In the genomic region with DNA sequence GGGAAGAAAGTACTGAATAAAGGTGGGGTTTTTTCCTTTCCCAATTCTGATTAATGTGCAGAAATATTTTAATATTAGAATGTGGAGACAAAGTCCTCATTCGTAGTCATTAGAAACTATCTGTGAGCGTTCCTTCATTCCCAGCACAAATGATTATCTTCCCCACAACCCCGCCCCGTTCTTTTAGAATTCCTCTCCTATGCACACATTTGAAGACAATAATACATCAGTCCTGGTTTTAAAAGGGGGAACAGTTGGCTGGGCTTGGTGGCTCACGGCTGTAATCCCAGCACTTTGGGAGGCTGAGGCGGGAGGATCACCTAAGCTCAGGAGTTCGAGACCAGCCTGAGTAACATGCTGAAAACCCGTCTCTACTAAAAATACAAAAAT, we compare ENCODE assay signal across 9 cellular contexts. TPM values are rescaled to one million over a fixed set of nuclear protein-coding genes. Genes with fewer than 3 reads are reported as not detected.
DNase-seq lines count a peak whose midpoint lies in the region; ATAC-seq, FAIRE-seq and TF ChIP-seq lines count a peak whose summit lies in the region.
"Had no signal": no experiment of that assay in that cellular context is flagged by ENCODE, and none has a peak within 500 bp of the region (broad histone marks: within the 10 kb centered on the region; RNA-seq: fewer than 3 reads in every experiment).

No MANE protein-coding gene starts in this region.

- H3K4me1 ChIP-seq in keratinocyte (ENCODE audit: control insufficient read depth, extremely low read depth, insufficient read depth, low read length) (peaks cover 16% of the 10 kb centered on the region), thoracic aorta (ENCODE audit: control insufficient read depth in 1 of 2, low read depth in 2 of 2) (peaks cover 17 to 33% of the 10 kb centered on the region in 2 donors)

- peaks cover 2% of the 10 kb centered on the region for H3K27me3 Mint-ChIP-seq in activated CD4-positive, alpha-beta T cell treated with anti-CD3 and anti-CD28 coated beads, Interleukin-2, amount 10 ng/mL, durations not matched to agents 24 days and 14 days
- peaks cover 2% of the 10 kb centered on the region for H3K27me3 Mint-ChIP-seq in activated T-helper 1 cell treated with anti-CD3 and anti-CD28 coated beads, Interleukin-12 subunit alpha, Interleukin-12 subunit beta, Interleukin-2, Interleukin-4 antibody, amounts not matched to agents 30 ng/mL and 10 ng/mL and 1 ng/mL, durations not matched to agents 14 hours and 24 hours and 36 hours (ENCODE audit: insufficient read depth)

- peak overlapping the region; percentile 91 for H3K4me3 Mint-ChIP-seq in activated CD4-positive, alpha-beta T cell treated with anti-CD3 and anti-CD28 coated beads, Interleukin-2, amount 10 ng/mL, durations not matched to agents 24 days and 14 days
- H3K4me3 Mint-ChIP-seq in activated T-helper 1 cell treated with anti-CD3 and anti-CD28 coated beads, Interleukin-12 subunit alpha, Interleukin-12 subunit beta, Interleukin-2, Interleukin-4 antibody, amounts not matched to agents 30 ng/mL and 10 ng/mL and 1 ng/mL, durations not matched to agents 14 hours and 24 hours and 36 hours = peak overlapping the region; percentile 95

- peaks cover 21% of the 10 kb centered on the region for H3K4me1 Mint-ChIP-seq in activated CD4-positive, alpha-beta T cell treated with anti-CD3 and anti-CD28 coated beads, Interleukin-2, amount 10 ng/mL, durations not matched to agents 24 days and 14 days
- peaks cover 20% of the 10 kb centered on the region for H3K4me1 Mint-ChIP-seq in activated T-helper 1 cell treated with anti-CD3 and anti-CD28 coated beads, Interleukin-12 subunit alpha, Interleukin-12 subunit beta, Interleukin-2, Interleukin-4 antibody, amounts not matched to agents 30 ng/mL and 10 ng/mL and 1 ng/mL, durations not matched to agents 14 hours and 24 hours and 36 hours (ENCODE audit: low read depth)

- H3K27ac Mint-ChIP-seq in activated CD4-positive, alpha-beta T cell treated with anti-CD3 and anti-CD28 coated beads, Interleukin-2, amount 10 ng/mL, durations not matched to agents 24 days and 14 days = peak overlapping the region; percentile 96
- peak overlapping the region; percentile 97 for H3K27ac Mint-ChIP-seq in activated T-helper 1 cell treated with anti-CD3 and anti-CD28 coated beads, Interleukin-12 subunit alpha, Interleukin-12 subunit beta, Interleukin-2, Interleukin-4 antibody, amounts not matched to agents 30 ng/mL and 10 ng/mL and 1 ng/mL, durations not matched to agents 14 hours and 24 hours and 36 hours

- no peak for FAIRE-seq in keratinocyte (lab: Jason Lieb, UNC)
- FAIRE-seq: G401.6 had no signal

- ATAC-seq in thoracic aorta (ENCODE audit: insufficient number of reproducible peaks, low FRiP score, low read depth) = no peak
- no peak for ATAC-seq in GM21447 (IDR thresholded peaks at IDR 0.05; ENCODE audit: unreplicated experiment)

- H3K27me3 ChIP-seq in keratinocyte (ENCODE audit: control insufficient read depth, extremely low read depth, insufficient read depth, low read length) (no peaks in the 10 kb centered on the region), thoracic aorta (replicated peaks; ENCODE audit: insufficient read depth) (no peaks in the 10 kb centered on the region)

- peak overlapping the region; percentile 17 for H2AFZ ChIP-seq in keratinocyte (ENCODE audit: control insufficient read depth, low read length)

- peaks cover 29% of the 10 kb centered on the region for H3K79me2 ChIP-seq in keratinocyte (ENCODE audit: control insufficient read depth, insufficient read depth, low read length)

- H3K36me3 Mint-ChIP-seq in activated CD4-positive, alpha-beta T cell treated with anti-CD3 and anti-CD28 coated beads, Interleukin-2, amount 10 ng/mL, durations not matched to agents 24 days and 14 days (ENCODE audit: low read depth) = peaks cover 26% of the 10 kb centered on the region
- peaks cover 18% of the 10 kb centered on the region for H3K36me3 Mint-ChIP-seq in activated T-helper 1 cell treated with anti-CD3 and anti-CD28 coated beads, Interleukin-12 subunit alpha, Interleukin-12 subunit beta, Interleukin-2, Interleukin-4 antibody, amounts not matched to agents 30 ng/mL and 10 ng/mL and 1 ng/mL, durations not matched to agents 14 hours and 24 hours and 36 hours (ENCODE audit: low read depth)

- intact Hi-C loops in activated CD4-positive, alpha-beta T cell treated with anti-CD3 and anti-CD28 coated beads, Interleukin-2, amount 10 ng/mL, durations not matched to agents 24 days and 14 days (cut with micrococcal nuclease) = loop anchor here (5.0 kb wide), 1 partner anchor 100 kb away; no protein-coding TSS in a partner anchor
- intact Hi-C loops in activated T-helper 1 cell treated with anti-CD3 and anti-CD28 coated beads, Interleukin-12 subunit alpha, Interleukin-12 subunit beta, Interleukin-2, Interleukin-4 antibody, amounts not matched to agents 30 ng/mL and 10 ng/mL and 1 ng/mL, durations not matched to agents 14 hours and 24 hours and 36 hours (cut with micrococcal nuclease) = loop anchor here (1.0 to 5.0 kb wide), 2 partner anchors 96 to 385 kb away; no protein-coding TSS in a partner anchor

- TF ChIP-seq CTCF in keratinocyte (optimal IDR thresholded peaks at IDR 0.05 in 1 of 3, IDR thresholded peaks at IDR 0.05 in 1 of 3, conservative IDR thresholded peaks at IDR 0.05 in 1 of 3; ENCODE audit: extremely low read depth in 1 of 3, insufficient read depth in 2 of 3, low read length in 3 of 3) (no peak), thoracic aorta (IDR thresholded peaks at IDR 0.05) (no peak)

- H3K9ac ChIP-seq in keratinocyte (ENCODE audit: control insufficient read depth, extremely low read depth, insufficient read depth, low read length) = peak overlapping the region; percentile 86

- H3K27ac ChIP-seq in keratinocyte (ENCODE audit: control insufficient read depth, insufficient read depth, low read length) = peak overlapping the region; percentile 78
- H3K27ac ChIP-seq in thoracic aorta = peak overlapping the region; percentile 97 to 98

- H3K9me3 ChIP-seq in keratinocyte (ENCODE audit: control insufficient read depth, low read depth, low read length) (no peaks in the 10 kb centered on the region), thoracic aorta (no peaks in the 10 kb centered on the region)

- no peaks in the 10 kb centered on the region for H3K9me3 Mint-ChIP-seq in activated CD4-positive, alpha-beta T cell treated with anti-CD3 and anti-CD28 coated beads, Interleukin-2, amount 10 ng/mL, durations not matched to agents 24 days and 14 days
- no peaks in the 10 kb centered on the region for H3K9me3 Mint-ChIP-seq in activated T-helper 1 cell treated with anti-CD3 and anti-CD28 coated beads, Interleukin-12 subunit alpha, Interleukin-12 subunit beta, Interleukin-2, Interleukin-4 antibody, amounts not matched to agents 30 ng/mL and 10 ng/mL and 1 ng/mL, durations not matched to agents 14 hours and 24 hours and 36 hours

- H3K36me3 ChIP-seq in keratinocyte (ENCODE audit: control insufficient read depth in 2 of 2, extremely low read depth in 1 of 2, insufficient read depth in 2 of 2, low read length in 2 of 2) (no peaks in the 10 kb centered on the region), thoracic aorta (no peaks in the 10 kb centered on the region)

- dilution Hi-C loops in keratinocyte (cut with MboI; ENCODE audit: extremely low pct_ligation_motif_present, low sequenced_read_pairs) = no loop called here

- no peak for DNase-seq in activated CD4-positive, alpha-beta T cell treated with anti-CD3 and anti-CD28 coated beads, Interleukin-2, amount 10 ng/mL, durations not matched to agents 24 days and 14 days
- DNase-seq in activated CD4-positive, alpha-beta T cell treated with anti-CD3 and anti-CD28 coated beads for 1 hour = no peak
- no peak for DNase-seq in activated T-helper 1 cell treated with anti-CD3 and anti-CD28 coated beads, Interleukin-12 subunit alpha, Interleukin-12 subunit beta, Interleukin-2, Interleukin-4 antibody, amounts not matched to agents 30 ng/mL and 10 ng/mL and 1 ng/mL, durations not matched to agents 14 hours and 24 hours and 36 hours (ENCODE audit: low spot score)
- DNase-seq in keratinocyte (ENCODE audit: low read depth, low spot score) = no peak
- no peak for DNase-seq in thoracic aorta (ENCODE audit: low spot score)
- DNase-seq in activated gamma-delta T cell treated with Interleukin-2 at 50 U/mL for 16 hours = no peak
- DNase-seq in SHP77 (lab: John Stamatoyannopoulos, UW) = no peak

- no peaks in the 10 kb centered on the region for H4K20me1 ChIP-seq in keratinocyte (ENCODE audit: control insufficient read depth, extremely low read depth, insufficient read depth, low read length)

- peak overlapping the region; percentile 81 to 87 (median 85) for H3K4me3 ChIP-seq in keratinocyte (ENCODE audit: control insufficient read depth in 2 of 3, extremely low read depth in 1 of 3, insufficient read depth in 2 of 3, low read depth in 1 of 3, low read length in 3 of 3)
- peak overlapping the region; percentile 94 for H3K4me3 ChIP-seq in thoracic aorta

- peak overlapping the region; percentile 83 for H3K4me2 ChIP-seq in keratinocyte (ENCODE audit: control insufficient read depth, extremely low read depth, insufficient read depth, low read depth, low read length)

- H3K9me1 ChIP-seq in keratinocyte (ENCODE audit: control insufficient read depth, extremely low read depth, insufficient read depth, low read length) = no peaks in the 10 kb centered on the region

RNA-seq across cellular contexts. Expression of gene ALDH9A1, which starts 0.9 kb away (rescaled TPM):
- 41.8 and 43.8 TPM in 2 replicates for total RNA-seq in activated CD4-positive, alpha-beta T cell treated with anti-CD3 and anti-CD28 coated beads, Interleukin-2, amount 10 ng/mL, durations not matched to agents 24 days and 14 days
- 41.7 and 42.8 TPM in 2 replicates for total RNA-seq in activated T-helper 1 cell treated with anti-CD3 and anti-CD28 coated beads, Interleukin-12 subunit alpha, Interleukin-12 subunit beta, Interleukin-2, Interleukin-4 antibody, amounts not matched to agents 30 ng/mL and 10 ng/mL and 1 ng/mL, durations not matched to agents 14 hours and 24 hours and 36 hours
- polyA plus RNA-seq in keratinocyte = 52.8 to 77.4 TPM (median 75.2 TPM) in 3 replicates
- polyA plus RNA-seq in keratinocyte (2011; ENCODE audit: low read depth) = 92.3 TPM
- polyA plus RNA-seq in keratinocyte (2011; cell fraction: cytosol; rRNA removed) = 48.7 and 64.6 TPM in 2 replicates
- polyA plus RNA-seq in keratinocyte (2011; cell fraction: nucleus; rRNA removed) = 37.4 and 58.6 TPM in 2 replicates
- 36.2 and 50.1 TPM in 2 replicates for polyA plus RNA-seq in keratinocyte (2012; ENCODE audit: low replicate concordance)
- 19.9 to 58.0 TPM (median 44.3 TPM) in 3 replicates for polyA minus RNA-seq in keratinocyte
- 40.9 TPM for polyA minus RNA-seq in keratinocyte (2011; cell fraction: cytosol; rRNA and poly(A)+ RNA removed)
- 13.1 and 22.5 TPM in 2 replicates for polyA minus RNA-seq in keratinocyte (2011; cell fraction: nucleus; rRNA and poly(A)+ RNA removed)
- 10 to 100 TPM; 44.4 to 65.0 TPM for total RNA-seq in thoracic aorta
